ENCODE assay signal across 15 cellular contexts in the genomic region with DNA sequence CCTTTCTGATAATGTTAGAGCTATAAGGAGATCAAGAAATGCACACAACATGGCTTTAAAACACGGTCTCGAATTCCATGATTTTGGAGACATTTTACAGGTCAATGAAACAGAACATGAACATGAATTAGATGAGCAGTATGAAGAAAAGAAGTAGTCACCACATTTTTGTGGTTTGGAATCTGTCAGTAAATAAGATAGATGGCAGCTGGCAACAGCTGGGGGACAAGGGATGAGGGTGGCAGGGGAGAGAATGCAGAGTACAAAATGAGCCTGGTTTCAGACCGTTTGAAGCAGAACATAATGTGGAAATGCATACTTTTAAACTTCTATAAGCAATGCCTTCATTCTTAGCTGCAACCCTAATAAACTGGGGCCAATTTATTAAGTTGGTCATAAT.
DNase-seq lines count a peak whose midpoint lies in the region; ATAC-seq lines count a peak whose summit lies in the region.
"Had no signal": no experiment of that assay in that cellular context is flagged by ENCODE, and none has a peak within 500 bp of the region (broad histone marks: within the 10 kb centered on the region; RNA-seq: fewer than 3 reads in every experiment).

No MANE protein-coding gene starts in this region.

- H3K36me3 Mint-ChIP-seq in memory B cell = peaks cover 48% of the 10 kb centered on the region

- no peaks in the 10 kb centered on the region for H3K27me3 Mint-ChIP-seq in memory B cell
- H3K27me3 Mint-ChIP-seq: activated naive CD4-positive, alpha-beta T cell treated with anti-CD3 and anti-CD28 coated beads, Interleukin-2, amount 50 U/mL, for 24 hours; effector memory CD8-positive, alpha-beta T cell had no signal

- H3K27ac Mint-ChIP-seq in memory B cell = peak overlapping the region; percentile 50
- H3K27ac Mint-ChIP-seq: activated naive CD4-positive, alpha-beta T cell treated with anti-CD3 and anti-CD28 coated beads, Interleukin-2, amount 50 U/mL, for 24 hours; H9 had no signal

- no peaks in the 10 kb centered on the region for H3K27me3 ChIP-seq in adipocyte (replicated peaks; ENCODE audit: control insufficient read depth, insufficient read depth, low read length)
- H3K27me3 ChIP-seq: thyroid gland had no signal

- no peak overlapping the region for H3K4me3 Mint-ChIP-seq in memory B cell
- H3K4me3 Mint-ChIP-seq: activated naive CD4-positive, alpha-beta T cell treated with anti-CD3 and anti-CD28 coated beads, Interleukin-2, amount 50 U/mL, for 24 hours; effector memory CD8-positive, alpha-beta T cell; H9 had no signal

- peaks cover 17% of the 10 kb centered on the region for H3K4me1 ChIP-seq in adipocyte (ENCODE audit: control insufficient read depth, insufficient read depth, low read length)
- H3K4me1 ChIP-seq: thyroid gland had no signal

- peak; percentile 69 for ATAC-seq in HG03432 (IDR thresholded peaks at IDR 0.05; ENCODE audit: unreplicated experiment)
- no peak for ATAC-seq in memory B cell (ENCODE audit: low read depth)
- ATAC-seq in HG03520 (IDR thresholded peaks at IDR 0.05; ENCODE audit: unreplicated experiment) = no peak
- no peak for ATAC-seq in GM21526 (IDR thresholded peaks at IDR 0.05; ENCODE audit: low FRiP score, unreplicated experiment)
- ATAC-seq: effector memory CD8-positive, alpha-beta T cell had no signal

- DNase-seq in EH (ENCODE audit: low read depth) = peak; percentile 75
- peak; percentile 69 for DNase-seq in adipocyte (ENCODE audit: low read depth)
- DNase-seq in memory B cell (ENCODE audit: low spot score in 2 of 2) = no peak
- no peak for DNase-seq in NCI-H2029 (lab: John Stamatoyannopoulos, UW)
- DNase-seq in amniotic stem cell (lab: John Stamatoyannopoulos, UW) = no peak
- DNase-seq: activated CD4-positive, alpha-beta T cell treated with anti-CD3 and anti-CD28 coated beads, Interleukin-2, amount 50 U/mL, for 4 hours; Calu3; effector memory CD8-positive, alpha-beta T cell; H9; NCI-H2029 treated with DMSO at 0.1 percent for 48 hours; thyroid gland had no signal

- no peak overlapping the region for H3K4me3 ChIP-seq in adipocyte (ENCODE audit: low read length)
- H3K4me3 ChIP-seq: thyroid gland had no signal

- peaks cover 9% of the 10 kb centered on the region for H3K4me1 Mint-ChIP-seq in memory B cell
- H3K4me1 Mint-ChIP-seq: activated naive CD4-positive, alpha-beta T cell treated with anti-CD3 and anti-CD28 coated beads, Interleukin-2, amount 50 U/mL, for 24 hours; H9 had no signal

- H3K9me3 ChIP-seq in adipocyte (ENCODE audit: control insufficient read depth, low read length) = no peaks in the 10 kb centered on the region
- H3K9me3 ChIP-seq: thyroid gland had no signal

- no peak overlapping the region for H3K9ac ChIP-seq in adipocyte (ENCODE audit: low read length)

- H3K9me3 Mint-ChIP-seq in memory B cell = no peaks in the 10 kb centered on the region
- H3K9me3 Mint-ChIP-seq: activated naive CD4-positive, alpha-beta T cell treated with anti-CD3 and anti-CD28 coated beads, Interleukin-2, amount 50 U/mL, for 24 hours; effector memory CD8-positive, alpha-beta T cell; H9 had no signal

- peaks cover 3% of the 10 kb centered on the region for H3K36me3 ChIP-seq in adipocyte (ENCODE audit: control insufficient read depth, insufficient read depth, low read length, severe bottlenecking)
- H3K36me3 ChIP-seq: thyroid gland had no signal

Comparison
In these comparisons a context has a peak if more than half of its experiments do, and no peak if none do; other contexts are left out.
1. DNase-seq: peak in EH (single experiment) and adipocyte (single experiment); none in memory B cell (0 of 2), NCI-H2029 (single experiment) and amniotic stem cell (single experiment).